27 cellular contexts compared by ENCODE assay signal in the genomic region with DNA sequence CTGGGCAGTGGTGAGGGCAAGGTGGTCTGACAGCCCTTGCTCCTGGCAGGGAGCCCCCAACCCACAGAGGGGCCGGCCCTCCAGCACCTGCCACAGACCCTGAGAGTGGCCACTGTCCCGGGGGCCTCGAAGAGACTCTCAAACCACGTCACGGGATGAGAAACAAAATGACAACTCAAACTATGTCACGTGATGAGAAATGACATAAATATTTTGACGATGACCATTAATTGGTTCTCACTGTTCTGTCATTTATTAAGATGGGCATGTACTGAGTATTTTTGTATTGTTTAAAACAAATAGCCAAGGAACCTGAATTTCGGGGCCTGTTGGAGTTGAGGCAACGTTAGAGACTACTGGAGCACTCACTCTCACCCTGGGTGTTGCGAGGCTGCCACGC.
"Had no signal": no experiment of that assay in that cellular context is flagged by ENCODE, and none has a peak within 500 bp of the region (broad histone marks: within the 10 kb centered on the region; RNA-seq: fewer than 3 reads in every experiment).

No MANE protein-coding gene starts in this region.

- DNase-seq: natural killer cell; occipital lobe; ovary; psoas muscle; right cardiac atrium; right lobe of liver; sigmoid colon; small intestine; stimulated activated CD4-positive, alpha-beta T cell treated with anti-CD3 and anti-CD28 coated beads, Interleukin-15, amount 100 ng/mL, for 24 hours; stimulated activated CD4-positive, alpha-beta T cell treated with anti-CD3 and anti-CD28 coated beads, Interleukin-2, amount 100 ng/mL, for 24 hours; stimulated activated CD4-positive, alpha-beta T cell treated with anti-CD3 and anti-CD28 coated beads, Interleukin-2, amount 100 ng/mL, for 48 hours; stimulated activated CD4-positive, alpha-beta T cell treated with anti-CD3 and anti-CD28 coated beads, Interleukin-4, amount 100 ng/mL, for 24 hours; stimulated activated naive B cell treated with anti-CD40 and anti-IgM and Interleukin-4, amounts not matched to agents 10 μg/mL and 1 μg/mL and 100 μg/mL, for 72 hours; stimulated activated naive CD4-positive, alpha-beta T cell treated with Interleukin-2 at 50 U/mL for 16 hours; stomach; tibial artery; transverse colon; upper lobe of right lung; uterus had no signal

- H3K4me1 Mint-ChIP-seq: nephron, neural progenitor cell had no signal

- H3K4me3 ChIP-seq: neural progenitor cell, ovary, psoas muscle, right lobe of liver, sigmoid colon, stomach, thoracic aorta, tibial artery, transverse colon, upper lobe of right lung, uterus had no signal

- H2AFZ ChIP-seq: neural progenitor cell, parathyroid adenoma had no signal

- H3K4me3 Mint-ChIP-seq: natural killer cell; nephron; neural progenitor cell; stimulated activated effector memory CD8-positive, alpha-beta T cell treated with anti-CD3 and anti-CD28 coated beads, Interleukin-12 subunit alpha, Interleukin-12 subunit beta, amount 100 ng/mL, for 72 hours; stimulated activated naive B cell treated with anti-CD40 and anti-IgM and Interleukin-4, amounts not matched to agents 10 μg/mL and 1 μg/mL and 100 μg/mL, for 72 hours; stimulated activated naive CD8-positive, alpha-beta T cell treated with anti-CD3 and anti-CD28 coated beads, Interleukin-15, Interleukin-2, amounts not matched to agents 100 ng/mL and 50 ng/mL, for 24 hours; type B pancreatic cell had no signal

- H3K9me3 Mint-ChIP-seq: natural killer cell; stimulated activated naive CD8-positive, alpha-beta T cell treated with anti-CD3 and anti-CD28 coated beads, Interleukin-15, Interleukin-2, amounts not matched to agents 100 ng/mL and 50 ng/mL, for 24 hours; type B pancreatic cell had no signal

- H3K27me3 ChIP-seq: neural progenitor cell, ovary, right lobe of liver, sigmoid colon, stomach, tibial artery, transverse colon, upper lobe of right lung, uterus had no signal

- H3K79me2 ChIP-seq: parathyroid adenoma had no signal

- FAIRE-seq: small intestine had no signal

- H3K4me2 ChIP-seq: neural progenitor cell had no signal

- H3K4me1 ChIP-seq: neural progenitor cell, parathyroid adenoma, psoas muscle, right lobe of liver, sigmoid colon, stomach, tibial artery, transverse colon, upper lobe of right lung, uterus had no signal

- H3K36me3 Mint-ChIP-seq: stimulated activated effector memory CD8-positive, alpha-beta T cell treated with anti-CD3 and anti-CD28 coated beads, Interleukin-12 subunit alpha, Interleukin-12 subunit beta, amount 100 ng/mL, for 72 hours had no signal

- H3K27ac ChIP-seq: neural progenitor cell, ovary, parathyroid adenoma, psoas muscle, right lobe of liver, sigmoid colon, stomach, thoracic aorta, tibial artery, transverse colon, upper lobe of right lung, uterus had no signal

- H3K36me3 ChIP-seq: neural progenitor cell, ovary, right lobe of liver, sigmoid colon, thoracic aorta, transverse colon, upper lobe of right lung, uterus had no signal

- H3K27me3 Mint-ChIP-seq: progenitor cell of endocrine pancreas; stimulated activated naive B cell treated with anti-CD40 and anti-IgM and Interleukin-4, amounts not matched to agents 10 μg/mL and 1 μg/mL and 100 μg/mL, for 72 hours; stimulated activated naive CD8-positive, alpha-beta T cell treated with anti-CD3 and anti-CD28 coated beads, Interleukin-15, Interleukin-2, amounts not matched to agents 100 ng/mL and 50 ng/mL, for 24 hours; type B pancreatic cell had no signal

- H3K27ac Mint-ChIP-seq: natural killer cell; nephron; neural progenitor cell; stimulated activated effector memory CD8-positive, alpha-beta T cell treated with anti-CD3 and anti-CD28 coated beads, Interleukin-12 subunit alpha, Interleukin-12 subunit beta, amount 100 ng/mL, for 72 hours; stimulated activated naive B cell treated with anti-CD40 and anti-IgM and Interleukin-4, amounts not matched to agents 10 μg/mL and 1 μg/mL and 100 μg/mL, for 72 hours; stimulated activated naive CD8-positive, alpha-beta T cell treated with anti-CD3 and anti-CD28 coated beads, Interleukin-15, Interleukin-2, amounts not matched to agents 100 ng/mL and 50 ng/mL, for 24 hours; type B pancreatic cell had no signal

- H3K9ac ChIP-seq: neural progenitor cell, parathyroid adenoma had no signal

- ATAC-seq: natural killer cell; psoas muscle; right cardiac atrium; right lobe of liver; stimulated activated effector memory CD8-positive, alpha-beta T cell treated with anti-CD3 and anti-CD28 coated beads, Interleukin-12 subunit alpha, Interleukin-12 subunit beta, amount 100 ng/mL, for 72 hours; stimulated activated naive B cell treated with anti-CD40 and anti-IgM and Interleukin-4, amounts not matched to agents 10 μg/mL and 1 μg/mL and 100 μg/mL, for 72 hours; upper lobe of right lung had no signal

- H3K9me3 ChIP-seq: ovary, psoas muscle, right lobe of liver, sigmoid colon, stomach, thoracic aorta, tibial artery, transverse colon, upper lobe of right lung, uterus had no signal
